In the genomic region with DNA sequence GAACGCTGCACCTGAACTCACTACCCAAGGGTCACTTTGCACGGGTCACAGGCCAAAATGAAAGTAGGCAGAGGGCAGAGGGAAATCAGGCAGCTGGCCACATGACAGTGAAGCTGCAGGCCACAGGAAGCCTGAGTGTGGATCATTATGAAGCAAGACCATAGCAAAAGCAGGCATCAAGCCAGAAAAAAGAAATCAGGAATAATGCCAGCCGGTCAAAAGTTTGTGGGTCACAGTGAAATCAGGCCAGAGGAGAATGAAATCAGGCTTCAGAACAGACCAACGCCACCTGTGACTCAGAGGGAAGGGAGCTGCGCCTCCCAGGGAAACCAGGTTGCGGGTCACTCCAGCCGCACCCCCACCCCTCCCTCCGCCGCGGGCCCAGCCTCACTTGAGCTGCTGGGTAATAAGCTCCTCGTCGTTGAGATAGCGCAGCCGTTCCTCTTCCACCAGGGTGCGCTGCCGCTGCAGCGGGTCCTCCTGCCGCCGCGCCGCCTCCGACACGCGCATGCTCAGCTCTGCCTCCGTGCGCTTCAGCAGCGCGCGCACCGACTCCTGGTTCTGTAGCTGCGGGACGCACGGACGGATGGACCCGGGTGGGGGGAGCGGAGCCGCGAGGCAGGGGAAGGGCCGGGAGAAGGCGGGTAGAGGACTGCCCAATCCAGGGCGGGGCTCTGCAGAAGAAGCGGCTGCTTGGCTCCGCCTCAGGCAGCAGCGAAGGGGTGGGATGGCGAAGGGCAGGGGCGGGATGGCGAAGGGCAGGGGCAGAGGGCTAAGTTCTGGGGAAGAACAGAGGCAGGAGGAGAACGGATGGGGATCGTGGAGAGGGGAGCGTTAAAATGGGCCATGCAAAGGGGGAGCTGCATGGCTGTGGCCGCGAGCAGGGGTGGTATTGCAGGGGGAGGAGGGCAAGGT, we compare ENCODE assay signal across 8 cellular contexts. TPM values are rescaled to one million over a fixed set of nuclear protein-coding genes. Genes with fewer than 3 reads are reported as not detected.
DNase-seq lines count a peak whose midpoint lies in the region; ATAC-seq and TF ChIP-seq lines count a peak whose summit lies in the region.

No MANE protein-coding gene starts in this region.

- peak; percentile 75 for ATAC-seq in HG02678 (IDR thresholded peaks at IDR 0.05; ENCODE audit: unreplicated experiment)

- DNase-seq in G401 (ENCODE audit: low spot score) (peak; percentile 91), NCI-H1694 (lab: John Stamatoyannopoulos, UW) (peak; percentile 89), amygdala (lab: John Stamatoyannopoulos, UW) (peak in 55 of 56 donors; percentile 45 to 94 (median 81)), left ventricle myocardium inferior (peak; percentile 90), posterior cingulate gyrus (peak; percentile 85 to 99 (median 90)), transverse colon (peak; percentile 95)

- no peaks in the 10 kb centered on the region for H3K9me3 ChIP-seq in left ventricle myocardium inferior (replicated peaks)
- H3K9me3 ChIP-seq in transverse colon = no peaks in the 10 kb centered on the region

- 3 to 10% methylated on average over 9 to 31 of the region's 52 CpGs for WGBS in transverse colon (ENCODE audit: low coverage in 1 of 2), 2 donors

- no peak for TF ChIP-seq EP300 in transverse colon (IDR thresholded peaks at IDR 0.05; ENCODE audit: low read depth)

- in situ Hi-C loops in G401 (cut with HindIII; ENCODE audit: low sequenced_read_pairs) (no loop called here), transverse colon (cut with MboI; ENCODE audit: low pct_ligation_motif_present in 1 of 4, low pct_unique_long_range_greater_than_20kb in 1 of 4, low sequenced_read_pairs in 3 of 4) (loop anchor here in 2 of 4 donors (10.0 to 25.0 kb wide), 2 partner anchors 104 to 107 kb away; a partner anchor contains a TSS)

- peaks cover 71% of the 10 kb centered on the region for H3K27me3 ChIP-seq in left ventricle myocardium inferior (ENCODE audit: low read depth)
- H3K27me3 ChIP-seq in transverse colon = peaks cover 40% of the 10 kb centered on the region

- H3K4me3 Mint-ChIP-seq in T-helper 1 cell treated with Interleukin-12 subunit alpha and Interleukin-12 subunit beta and Interleukin-4 antibody, amounts not matched to agents 30 μg/mL and 1 μg/mL, for 36 hours = peak overlapping the region; percentile 91

- H3K4me1 Mint-ChIP-seq in T-helper 1 cell treated with Interleukin-12 subunit alpha and Interleukin-12 subunit beta and Interleukin-4 antibody, amounts not matched to agents 30 μg/mL and 1 μg/mL, for 36 hours (ENCODE audit: low read depth) = peaks cover 21% of the 10 kb centered on the region

- no peaks in the 10 kb centered on the region for H3K36me3 Mint-ChIP-seq in T-helper 1 cell treated with Interleukin-12 subunit alpha and Interleukin-12 subunit beta and Interleukin-4 antibody, amounts not matched to agents 30 μg/mL and 1 μg/mL, for 36 hours (ENCODE audit: low read depth)

- H3K4me1 ChIP-seq in left ventricle myocardium inferior = peaks cover 33% of the 10 kb centered on the region
- peaks cover 9 to 30% (median 26%) of the 10 kb centered on the region in 4 donors for H3K4me1 ChIP-seq in transverse colon

- H3K36me3 ChIP-seq in left ventricle myocardium inferior (no peaks in the 10 kb centered on the region), transverse colon (no peaks in the 10 kb centered on the region)

- no peak for TF ChIP-seq POLR2A in transverse colon (IDR thresholded peaks at IDR 0.05)

- H3K9me3 Mint-ChIP-seq in T-helper 1 cell treated with Interleukin-12 subunit alpha and Interleukin-12 subunit beta and Interleukin-4 antibody, amounts not matched to agents 30 μg/mL and 1 μg/mL, for 36 hours = no peaks in the 10 kb centered on the region

- peaks cover 51% of the 10 kb centered on the region for H3K27me3 Mint-ChIP-seq in T-helper 1 cell treated with Interleukin-12 subunit alpha and Interleukin-12 subunit beta and Interleukin-4 antibody, amounts not matched to agents 30 μg/mL and 1 μg/mL, for 36 hours (ENCODE audit: low read depth)

- H3K27ac Mint-ChIP-seq in T-helper 1 cell treated with Interleukin-12 subunit alpha and Interleukin-12 subunit beta and Interleukin-4 antibody, amounts not matched to agents 30 μg/mL and 1 μg/mL, for 36 hours = peak overlapping the region; percentile 53

- H3K27ac ChIP-seq in left ventricle myocardium inferior (replicated peaks) (peak overlapping the region; percentile 30), transverse colon (peak overlapping the region in 3 of 4 donors; percentile 3 to 45 (median 31))

- H3K4me3 ChIP-seq in left ventricle myocardium inferior (peak overlapping the region; percentile 65), transverse colon (peak overlapping the region in 3 of 4 donors; percentile 18 to 46 (median 28))

- intact Hi-C loops in left ventricle myocardium inferior (cut with micrococcal nuclease) (loop anchor here (5.0 kb wide), 1 partner anchor 109 kb away; no protein-coding TSS in a partner anchor), posterior cingulate gyrus (cut with DNase I) (loop anchor here (2.0 to 10.0 kb wide), 3 partner anchors 23 to 109 kb away; a partner anchor contains a TSS), transverse colon (cut with DNase I; ENCODE audit: low total_unique reads) (loop anchor here (2.0 kb wide), 1 partner anchor 109 kb away; no protein-coding TSS in a partner anchor)

- TF ChIP-seq CTCF in left ventricle myocardium inferior (IDR thresholded peaks at IDR 0.05; ENCODE audit: borderline replicate concordance) (peak; percentile 94), transverse colon (IDR thresholded peaks at IDR 0.05) (peak; percentile 86 to 94 (median 88))

RNA-seq across cellular contexts. Expression of a gene that starts 47.7 kb away (rescaled TPM):
- total RNA-seq in G401 (2014; rRNA removed; shearing (Covaris generic)) = 8.9 and 12.4 TPM in 2 replicates
- total RNA-seq in left ventricle myocardium inferior (2.0 TPM), transverse colon (1 to 10 TPM; 1.8 to 8.8 (median 5.2) TPM)

Comparison
In these comparisons a context has a peak if more than half of its experiments do, and no peak if none do; other contexts are left out.
1. Peak in every context shown above with its lines: DNase-seq, ATAC-seq, H3K4me3 ChIP-seq and H3K27ac ChIP-seq.